8 cellular contexts compared by ENCODE assay signal in genomic region chr7:43454936-43455518, GRCh38.
DNase-seq lines count a peak whose midpoint lies in the region; ATAC-seq and TF ChIP-seq lines count a peak whose summit lies in the region.

No MANE protein-coding gene starts in this region.

- TF ChIP-seq CTCF in KMS-11 (conservative IDR thresholded peaks at IDR 0.05; ENCODE audit: low read depth, low read length): peak; percentile 95
- peak; percentile 18; the same call in 1 of the 2 replicates for TF ChIP-seq CTCF in WERI-Rb-1 (IDR thresholded peaks at IDR 0.05; ENCODE audit: low read depth, low read length)

- H3K36me3 ChIP-seq in KMS-11 (ENCODE audit: insufficient read depth) (no peaks in the 10 kb centered on the region), WERI-Rb-1 (no peaks in the 10 kb centered on the region)

- no peaks in the 10 kb centered on the region for H3K9me3 ChIP-seq in WERI-Rb-1 (ENCODE audit: severe bottlenecking)

- no peak overlapping the region for H3K4me3 ChIP-seq in KMS-11 (IDR thresholded peaks at IDR 0.05; ENCODE audit: insufficient read depth, low read depth, low read length)
- no peak overlapping the region for H3K4me3 ChIP-seq in WERI-Rb-1 (ENCODE audit: low read depth, low read length)

- no peak overlapping the region for H3K4me3 Mint-ChIP-seq in stimulated activated memory B cell treated with anti-CD40 and anti-IgM and Interleukin-4, amounts not matched to agents 10 μg/mL and 1 μg/mL and 100 μg/mL, for 72 hours

- H3K4me1 ChIP-seq in KMS-11 (ENCODE audit: low read depth, poor library complexity, severe bottlenecking): peaks cover 6% of the 10 kb centered on the region

- H3K9me3 Mint-ChIP-seq in stimulated activated memory B cell treated with anti-CD40 and anti-IgM and Interleukin-4, amounts not matched to agents 10 μg/mL and 1 μg/mL and 100 μg/mL, for 72 hours: no peaks in the 10 kb centered on the region

- H3K9ac ChIP-seq in KMS-11: no peak overlapping the region

- DNase-seq in DMS53 treated with DMSO at 0.1 percent for 48 hours (lab: John Stamatoyannopoulos, UW; ENCODE audit: unreplicated experiment): peak; percentile 23
- no peak for DNase-seq in WERI-Rb-1
- DNase-seq in iPS-NIHi7 (ENCODE audit: extremely low spot score): peak; percentile 55
- no peak for DNase-seq in stimulated activated CD4-positive, alpha-beta T cell treated with anti-CD3 and anti-CD28 coated beads, Interleukin-15, amount 100 ng/mL, for 24 hours

- H3K4me1 Mint-ChIP-seq in stimulated activated memory B cell treated with anti-CD40 and anti-IgM and Interleukin-4, amounts not matched to agents 10 μg/mL and 1 μg/mL and 100 μg/mL, for 72 hours: peaks cover 9% of the 10 kb centered on the region

- H3K36me3 Mint-ChIP-seq in stimulated activated memory B cell treated with anti-CD40 and anti-IgM and Interleukin-4, amounts not matched to agents 10 μg/mL and 1 μg/mL and 100 μg/mL, for 72 hours: no peaks in the 10 kb centered on the region

- ATAC-seq in GM19455 (IDR thresholded peaks at IDR 0.05; ENCODE audit: unreplicated experiment) (peak; percentile 64), HG02623 (IDR thresholded peaks at IDR 0.05; ENCODE audit: unreplicated experiment) (no peak)
- ATAC-seq in stimulated activated memory B cell treated with anti-CD40 and anti-IgM and Interleukin-4, amounts not matched to agents 10 μg/mL and 1 μg/mL and 100 μg/mL, for 72 hours: no peak

- no peaks in the 10 kb centered on the region for H3K79me2 ChIP-seq in KMS-11 (ENCODE audit: insufficient read depth, low read depth)

- no peak overlapping the region for H3K27ac Mint-ChIP-seq in stimulated activated memory B cell treated with anti-CD40 and anti-IgM and Interleukin-4, amounts not matched to agents 10 μg/mL and 1 μg/mL and 100 μg/mL, for 72 hours

- peaks cover 6% of the 10 kb centered on the region for H3K27me3 Mint-ChIP-seq in stimulated activated memory B cell treated with anti-CD40 and anti-IgM and Interleukin-4, amounts not matched to agents 10 μg/mL and 1 μg/mL and 100 μg/mL, for 72 hours

- H4K20me1 ChIP-seq in KMS-11 (ENCODE audit: insufficient read depth): no peaks in the 10 kb centered on the region

- no peak overlapping the region for H3K27ac ChIP-seq in KMS-11
- H3K27ac ChIP-seq in WERI-Rb-1: no peak overlapping the region

- H3K4me2 ChIP-seq in KMS-11: peak overlapping the region; percentile 18; the same call in 1 of the 2 replicates

- H2AFZ ChIP-seq in KMS-11 (ENCODE audit: low read depth): peak overlapping the region; percentile 25; the same call in 1 of the 2 replicates

- H3K27me3 ChIP-seq in KMS-11 (ENCODE audit: insufficient read depth, low read depth) (no peaks in the 10 kb centered on the region), WERI-Rb-1 (ENCODE audit: insufficient read depth, low read depth, severe bottlenecking) (no peaks in the 10 kb centered on the region)

Comparison
In these comparisons a context has a peak if more than half of its experiments do, and no peak if none do; other contexts are left out.
1. DNase-seq: peak in DMS53 treated with DMSO at 0.1 percent for 48 hours (single experiment) and iPS-NIHi7 (single experiment); none in WERI-Rb-1 (single experiment) and stimulated activated CD4-positive, alpha-beta T cell treated with anti-CD3 and anti-CD28 coated beads, Interleukin-15, amount 100 ng/mL, for 24 hours (single experiment).